8 cellular contexts compared by ENCODE assay signal in the genomic region with DNA sequence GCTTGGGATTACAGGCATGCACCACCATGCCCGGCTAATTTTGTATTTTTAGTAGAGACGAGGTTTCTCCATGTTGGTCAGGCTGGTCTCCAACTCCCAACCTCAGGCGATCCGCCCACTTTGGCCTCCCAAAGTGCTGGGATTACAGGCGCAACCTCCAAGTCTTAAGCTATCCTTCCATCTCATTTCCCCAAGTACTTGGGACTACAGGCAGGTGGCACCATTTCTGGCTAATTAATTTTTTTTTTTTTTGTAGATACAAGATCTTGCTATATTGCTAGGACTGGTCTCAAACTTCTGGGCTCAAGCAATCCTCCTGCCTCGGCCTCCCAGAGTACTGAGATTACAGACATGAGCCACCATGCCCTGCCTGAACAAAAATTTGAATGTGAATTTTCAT. TPM values are rescaled to one million over a fixed set of nuclear protein-coding genes. Genes with fewer than 3 reads are reported as not detected.
DNase-seq lines count a peak whose midpoint lies in the region; ATAC-seq and TF ChIP-seq lines count a peak whose summit lies in the region.
"Not testable (repeated sequence)": the region's sequence is repeated elsewhere in the genome, so short reads cannot be mapped to it uniquely, and the experiment has no call there.
"Had no signal": no experiment of that assay in that cellular context is flagged by ENCODE, and none has a peak within 500 bp of the region (broad histone marks: within the 10 kb centered on the region; RNA-seq: fewer than 3 reads in every experiment).

No MANE protein-coding gene starts in this region.

- H3K27me3 Mint-ChIP-seq in endodermal cell (ENCODE audit: insufficient read depth) (peaks cover 23% of the 10 kb centered on the region), nephron progenitor cell (ENCODE audit: low read depth, poor library complexity) (peaks cover 36% of the 10 kb centered on the region)

- H3K27me3 ChIP-seq in Panc1 (ENCODE audit: control insufficient read depth, insufficient read depth, low read length); endodermal cell (ENCODE audit: control insufficient read depth, insufficient read depth, low read length, poor library complexity, severe bottlenecking): not testable (repeated sequence)

- POLR2A ChIA-PET in Panc1 (lab: Charles Lee) = not testable (repeated sequence)

- not testable (repeated sequence) for H3K36me3 ChIP-seq in Panc1 (ENCODE audit: control insufficient read depth, insufficient read depth, low read length); endodermal cell (ENCODE audit: control insufficient read depth, insufficient read depth, low read length)

- H3K9me3 Mint-ChIP-seq in endodermal cell, nephron progenitor cell: not testable (repeated sequence)

- H3K9me3 ChIP-seq in Panc1 (ENCODE audit: control insufficient read depth, insufficient read depth, low read depth, low read length); endodermal cell (ENCODE audit: control insufficient read depth, low read length): not testable (repeated sequence)

- H3K36me3 Mint-ChIP-seq in endodermal cell (ENCODE audit: low read depth); nephron progenitor cell (ENCODE audit: low read depth): not testable (repeated sequence)

- H3K27ac Mint-ChIP-seq in endodermal cell, nephron progenitor cell: not testable (repeated sequence)

- not testable (repeated sequence) for DNase-seq in AG09309 (ENCODE audit: low read depth); HFF-Myc (ENCODE audit: extremely low read depth, low read depth); Panc1 (ENCODE audit: low read depth, low spot score); astrocyte of the cerebellum (ENCODE audit: low read depth); endodermal cell; fibroblast of villous mesenchyme (ENCODE audit: low read depth); nephron progenitor cell

- in situ Hi-C loops in Panc1 (cut with HindIII; ENCODE audit: low pct_unique_long_range_greater_than_20kb, low sequenced_read_pairs); astrocyte of the cerebellum (cut with HindIII; ENCODE audit: low sequenced_read_pairs): not testable (repeated sequence)

- H3K4me1 ChIP-seq in Panc1 (ENCODE audit: control insufficient read depth, insufficient read depth, low read length); endodermal cell (ENCODE audit: control insufficient read depth, insufficient read depth, low read length): not testable (repeated sequence)

- not testable (repeated sequence) for H3K27ac ChIP-seq in Panc1 (ENCODE audit: low read length); endodermal cell (ENCODE audit: low read depth, low read length)

- not testable (repeated sequence) for H3K4me1 Mint-ChIP-seq in endodermal cell, nephron progenitor cell

- WGBS in endodermal cell (ENCODE audit: insufficient coverage in 1 of 2, insufficient read length in 1 of 2), 2 experiments = 93 to 96% methylated on average over 3 to 6 of the region's 6 CpGs

- H3K4me3 Mint-ChIP-seq in endodermal cell, nephron progenitor cell: not testable (repeated sequence)

- TF ChIP-seq CTCF in AG09309 (IDR thresholded peaks at IDR 0.05; ENCODE audit: control insufficient read depth, insufficient read depth, low read depth, low read length, missing control alignments) (peak; percentile 9), HFF-Myc (IDR thresholded peaks at IDR 0.05; ENCODE audit: low read depth, low read length, missing control alignments) (peak; percentile 6), Panc1 (IDR thresholded peaks at IDR 0.05) (peak; percentile 38; the same call in 1 of the 2 replicates), astrocyte of the cerebellum (IDR thresholded peaks at IDR 0.05; ENCODE audit: low read depth, low read length, missing control alignments) (peak; percentile 20), endodermal cell (conservative IDR thresholded peaks at IDR 0.05) (peak; percentile 53), fibroblast of villous mesenchyme (IDR thresholded peaks at IDR 0.05; ENCODE audit: insufficient read depth, low read depth, low read length) (peak; percentile 19), nephron progenitor cell (IDR thresholded peaks at IDR 0.05) (peak; percentile 9)

- intact Hi-C loops in Panc1 (cut with micrococcal nuclease; ENCODE audit: unreplicated experiment) = not testable (repeated sequence)

- not testable (repeated sequence) for BruUV-seq in Panc1 (replicated peaks; lab: Mats Ljungman, UMichigan)

- H3K9ac ChIP-seq in endodermal cell (ENCODE audit: extremely low read depth, low read length, poor library complexity, severe bottlenecking) = not testable (repeated sequence)

- CTCF ChIA-PET in Panc1 (lab: Charles Lee) = interaction anchor here (0.6 to 0.7 kb wide), 6 partner anchors 10 to 391 kb away, joined by 3 to 5 read pairs (median 4); no protein-coding TSS in a partner anchor

- ATAC-seq in Panc1 = not testable (repeated sequence)

- H3K4me3 ChIP-seq in AG09309 (ENCODE audit: control insufficient read depth, low read depth, low read length); HFF-Myc (replicated peaks; ENCODE audit: low read depth, low read length); Panc1 (ENCODE audit: low read depth in 2 of 2, low read length in 2 of 2); astrocyte of the cerebellum (ENCODE audit: low read depth, low read length); endodermal cell (ENCODE audit: low read length); fibroblast of villous mesenchyme (ENCODE audit: low read depth, low read length): not testable (repeated sequence)

RNA-seq across cellular contexts. Expression of gene LRRC75A, which starts 33.6 kb away (rescaled TPM):
- total RNA-seq in Panc1 (2021; ENCODE audit: unreplicated experiment) (1.2 TPM), endodermal cell (1 to 10 TPM; 3.2 to 5.0 TPM), fibroblast of villous mesenchyme (0.32 and 2.6 TPM in 2 replicates)
- 1.3 TPM for polyA plus RNA-seq in Panc1 (2012; ENCODE audit: insufficient read length)
- 6.6 TPM for polyA plus RNA-seq in endodermal cell (2013, experiment 1 of 2)
- 5.7 TPM for polyA plus RNA-seq in endodermal cell (2013, experiment 2 of 2)
- total RNA-seq: HT1080 had no signal

RNA-seq across cellular contexts. Expression of gene ZNF287, which starts 43.4 kb away (rescaled TPM):
- total RNA-seq in Panc1 (2021; ENCODE audit: unreplicated experiment) (12.3 TPM), endodermal cell (10 to 100 TPM in 1 of 2 donors, 1 to 10 TPM in 1; 6.9 to 16.4 TPM), fibroblast of villous mesenchyme (3.9 and 5.2 TPM in 2 replicates)
- polyA plus RNA-seq in Panc1 (2012; ENCODE audit: insufficient read length) = 12.3 TPM
- polyA plus RNA-seq in endodermal cell (2013, experiment 1 of 2) = 9.7 TPM
- polyA plus RNA-seq in endodermal cell (2013, experiment 2 of 2) = 9.5 TPM
